In genomic region chr18:57218281-57218680, GRCh38 we compare ENCODE assay signal across 29 cellular contexts.
"Had no signal": no experiment of that assay in that cellular context is flagged by ENCODE, and none has a peak within 500 bp of the region (broad histone marks: within the 10 kb centered on the region; RNA-seq: fewer than 3 reads in every experiment).

No MANE protein-coding gene starts in this region.

- ATAC-seq: Panc1, Right ventricle myocardium inferior, SK-N-SH treated with all-trans-retinoic acid at 6 μM for 48 hours, T-cell had no signal

- DNase-seq: Kasumi-1, KG1, MG63, NCI-H1048, NCI-H1092 treated with DMSO at 0.1 percent for 48 hours, NCI-H1105 treated with DMSO at 0.1 percent for 48 hours, NCI-H1417, NCI-H1436, NCI-H146, NCI-H1694, NCI-H187, NCI-H1930, NCI-H2029 treated with DMSO at 0.1 percent for 48 hours, NCI-H2081 treated with DMSO at 0.1 percent for 48 hours, NCI-H2107, NCI-H2171, NCI-H226, NCI-H446 treated with DMSO at 0.1 percent for 48 hours, NCI-H510A, NCI-H524, NCI-H526, NCI-H774, PC-9, SIG-M5, SJCRH30, T-cell had no signal
